ENCODE assay signal across 20 cellular contexts in genomic region chr7:101470668-101471067, GRCh38.
"Had no signal": no experiment of that assay in that cellular context is flagged by ENCODE, and none has a peak within 500 bp of the region (broad histone marks: within the 10 kb centered on the region; RNA-seq: fewer than 3 reads in every experiment).

No MANE protein-coding gene starts in this region.

- H3K9me3 ChIP-seq: esophagus muscularis mucosa, gastrocnemius medialis, heart right ventricle, left ventricle myocardium inferior, right atrium auricular region, suprapubic skin, thyroid gland had no signal

- H3K27ac ChIP-seq: epithelial cell of prostate, esophagus muscularis mucosa, gastrocnemius medialis, heart right ventricle, left ventricle myocardium inferior, right atrium auricular region, suprapubic skin, thyroid gland had no signal

- H3K4me1 ChIP-seq: esophagus muscularis mucosa, gastrocnemius medialis, heart right ventricle, left ventricle myocardium inferior, right atrium auricular region, suprapubic skin, thyroid gland had no signal

- H3K27me3 ChIP-seq: right atrium auricular region, thyroid gland had no signal

- H3K9me3 Mint-ChIP-seq: dendritic cell treated with granulocyte-macrophage colony-stimulating factor and Interleukin-4, amounts not matched to agents 40 ng/mL and 50 ng/mL, for 4 days; effector memory CD8-positive, alpha-beta T cell; naive B cell; type B pancreatic cell had no signal

- H3K4me3 ChIP-seq: esophagus muscularis mucosa, gastrocnemius medialis, heart right ventricle, left ventricle myocardium inferior, lung, right atrium auricular region, suprapubic skin, thyroid gland had no signal

- H3K36me3 ChIP-seq: esophagus muscularis mucosa, gastrocnemius medialis, heart right ventricle, left ventricle myocardium inferior, right atrium auricular region, suprapubic skin, thyroid gland had no signal

- H3K27ac Mint-ChIP-seq: dendritic cell treated with granulocyte-macrophage colony-stimulating factor and Interleukin-4, amounts not matched to agents 40 ng/mL and 50 ng/mL, for 4 days; effector memory CD8-positive, alpha-beta T cell; type B pancreatic cell had no signal

- H3K36me3 Mint-ChIP-seq: naive B cell, type B pancreatic cell had no signal

- H3K4me3 Mint-ChIP-seq: dendritic cell treated with granulocyte-macrophage colony-stimulating factor and Interleukin-4, amounts not matched to agents 40 ng/mL and 50 ng/mL, for 4 days; effector memory CD8-positive, alpha-beta T cell; naive B cell; type B pancreatic cell had no signal

- DNase-seq: effector memory CD8-positive, alpha-beta T cell; gastrocnemius medialis; heart right ventricle; kidney; left cardiac atrium; left ventricle myocardium inferior; mesenchymal stem cell; naive B cell; small intestine; stimulated activated CD4-positive, alpha-beta T cell treated with anti-CD3 and anti-CD28 coated beads, Interleukin-12 subunit alpha, Interleukin-12 subunit beta, amount 100 ng/mL, for 4 hours; stimulated activated CD4-positive, alpha-beta T cell treated with anti-CD3 and anti-CD28 coated beads, Interleukin-2, amount 100 ng/mL, for 48 hours; stimulated activated naive CD8-positive, alpha-beta T cell treated with anti-CD3 and anti-CD28 coated beads, Interleukin-15, Interleukin-2, amounts not matched to agents 100 U/mL and 50 U/mL, for 24 hours; thyroid gland had no signal

- H3K27me3 Mint-ChIP-seq: type B pancreatic cell had no signal

- ATAC-seq: effector memory CD8-positive, alpha-beta T cell; gastrocnemius medialis; heart right ventricle; left cardiac atrium; stimulated activated naive CD8-positive, alpha-beta T cell treated with anti-CD3 and anti-CD28 coated beads, Interleukin-15, Interleukin-2, amounts not matched to agents 100 U/mL and 50 U/mL, for 24 hours had no signal
